Comparison of ENCODE assay signal across 10 cellular contexts in genomic region chr11:67056267-67056639, GRCh38. TPM values are rescaled to one million over a fixed set of nuclear protein-coding genes. Genes with fewer than 3 reads are reported as not detected.
DNase-seq lines count a peak whose midpoint lies in the region; ATAC-seq, FAIRE-seq and TF ChIP-seq lines count a peak whose summit lies in the region.
"Had no signal": no experiment of that assay in that cellular context is flagged by ENCODE, and none has a peak within 500 bp of the region (broad histone marks: within the 10 kb centered on the region; RNA-seq: fewer than 3 reads in every experiment).

No MANE protein-coding gene starts in this region.

- peak overlapping the region; percentile 75 for H3K4me3 Mint-ChIP-seq in activated B cell treated with CpG ODN at 0.5 μM for 24 hours

- no peaks in the 10 kb centered on the region for H3K27me3 ChIP-seq in foreskin keratinocyte

- POLR2A ChIA-PET in activated B cell treated with CpG ODN at 0.5 μM for 24 hours (lab: Charles Lee), result no interaction called here

- H3K4me1 Mint-ChIP-seq in activated B cell treated with CpG ODN at 0.5 μM for 24 hours, result peaks cover 9% of the 10 kb centered on the region

- DNase-seq in GM12892 (ENCODE audit: insufficient read length), result no peak
- no peak for DNase-seq in activated B cell treated with CpG ODN at 0.5 μM for 24 hours
- DNase-seq in foreskin keratinocyte, result no peak
- no peak for DNase-seq in skeletal muscle cell (ENCODE audit: low read depth)
- no peak for DNase-seq in DMS79 treated with DMSO at 0.1 percent for 48 hours (lab: John Stamatoyannopoulos, UW)
- no peak for DNase-seq in NCI-H1048 (lab: John Stamatoyannopoulos, UW)
- no peak for DNase-seq in HPDE6-E6E7 (ENCODE audit: extremely low spot score)
- DNase-seq: NCI-H1105 had no signal

- peak overlapping the region; percentile 42 for H3K4me3 ChIP-seq in skeletal muscle cell (ENCODE audit: low read depth, low read length)

- H3K4me1 ChIP-seq in foreskin keratinocyte, result peaks cover 17% of the 10 kb centered on the region

- H3K27me3 Mint-ChIP-seq in activated B cell treated with CpG ODN at 0.5 μM for 24 hours, result peaks cover 22% of the 10 kb centered on the region

- H3K36me3 Mint-ChIP-seq in activated B cell treated with CpG ODN at 0.5 μM for 24 hours (ENCODE audit: low read depth), result no peaks in the 10 kb centered on the region

- no peaks in the 10 kb centered on the region for H3K9me3 Mint-ChIP-seq in activated B cell treated with CpG ODN at 0.5 μM for 24 hours

- intact Hi-C loops in activated B cell treated with CpG ODN at 0.5 μM for 24 hours (cut with micrococcal nuclease), result loop anchor here (2.0 kb wide), 1 partner anchor 15 kb away; no protein-coding TSS in a partner anchor

- peak overlapping the region; percentile 82 for H3K27ac ChIP-seq in foreskin keratinocyte

- peak; percentile 83 for FAIRE-seq in GM12892 (lab: Jason Lieb, UNC)

- CTCF ChIA-PET in activated B cell treated with CpG ODN at 0.5 μM for 24 hours (lab: Charles Lee), result no interaction called here

- TF ChIP-seq POLR2A in GM12892 (IDR thresholded peaks at IDR 0.05; ENCODE audit: low read depth, low read length), result no peak

- TF ChIP-seq CTCF in activated B cell treated with CpG ODN at 0.5 μM for 24 hours (IDR thresholded peaks at IDR 0.05) (no peak), foreskin keratinocyte (conservative IDR thresholded peaks at IDR 0.05) (no peak)

- no peak for ATAC-seq in activated B cell treated with CpG ODN at 0.5 μM for 24 hours (ENCODE audit: low read depth)
- ATAC-seq in foreskin keratinocyte, result no peak
- no peak for ATAC-seq in HG02588 (IDR thresholded peaks at IDR 0.05; ENCODE audit: unreplicated experiment)

- no peak overlapping the region for H3K27ac Mint-ChIP-seq in activated B cell treated with CpG ODN at 0.5 μM for 24 hours

RNA-seq across cellular contexts. Expression of gene RHOD, which starts 0.4 kb away (rescaled TPM):
- polyA plus RNA-seq in GM12892 (2012; ENCODE audit: missing spikeins), result 1.2 TPM
- 0.32 TPM in 1 of 2 replicates, not detected in the other for total RNA-seq in activated B cell treated with CpG ODN at 0.5 μM for 24 hours
- 146 and 174 TPM in 2 replicates for total RNA-seq in foreskin keratinocyte
- 240 and 243 TPM in 2 replicates for polyA plus RNA-seq in foreskin keratinocyte
- polyA plus RNA-seq: neural cell had no signal

RNA-seq across cellular contexts. Expression of gene SYT12, which starts 33.3 kb away (rescaled TPM):
- 0.30 TPM for polyA plus RNA-seq in GM12892 (2012; ENCODE audit: missing spikeins)
- total RNA-seq in activated B cell treated with CpG ODN at 0.5 μM for 24 hours, result not detected in 2 replicates
- total RNA-seq in foreskin keratinocyte, result 0.10 and 0.25 TPM in 2 replicates
- 0.09 and 0.11 TPM in 2 replicates for polyA plus RNA-seq in foreskin keratinocyte

Comparison
In these comparisons a context has a peak if more than half of its experiments do, and no peak if none do; other contexts are left out.
1. RNA of gene RHOD, which starts 0.4 kb away (total RNA-seq): 146 to 174 TPM in foreskin keratinocyte; 0.32 TPM in activated B cell treated with CpG ODN at 0.5 μM for 24 hours; every median in the first group is over 100 times any median in the second.